ENCODE assay signal across 8 cellular contexts in the genomic region with DNA sequence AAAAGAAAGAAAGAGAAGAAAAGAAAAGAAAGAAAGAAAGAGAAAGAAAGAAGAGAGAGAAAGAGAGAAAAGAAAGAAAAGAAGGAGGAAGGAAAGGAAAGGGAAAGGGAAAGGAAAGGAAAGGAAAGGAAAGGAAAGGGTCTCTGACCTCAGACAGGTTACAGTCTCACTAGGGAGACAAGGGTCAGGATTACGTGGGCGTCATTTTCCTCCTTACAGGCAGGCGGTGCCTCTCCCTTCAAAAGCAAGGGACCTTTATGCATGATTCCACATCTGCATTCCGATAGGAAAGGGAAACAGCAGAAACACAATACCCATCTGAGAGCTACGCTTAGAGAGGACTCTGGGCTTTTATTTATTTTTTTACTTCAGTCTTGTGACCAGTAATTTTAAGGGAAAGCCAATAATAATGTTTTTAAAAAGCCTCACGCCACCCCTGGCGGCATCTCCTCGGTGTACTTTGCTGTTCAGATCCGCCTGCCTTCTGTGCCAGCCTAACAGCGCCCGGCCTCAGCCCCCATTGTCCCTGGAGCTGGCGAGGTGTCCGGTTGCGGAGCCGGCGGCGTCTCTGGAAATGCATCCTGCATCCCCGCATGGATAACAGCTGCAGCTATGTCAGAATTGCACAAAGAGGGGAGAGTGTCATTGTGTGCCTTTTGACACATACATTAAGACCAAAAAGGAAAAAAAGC. TPM values are rescaled to one million over a fixed set of nuclear protein-coding genes. Genes with fewer than 3 reads are reported as not detected.
DNase-seq lines count a peak whose midpoint lies in the region; ATAC-seq and TF ChIP-seq lines count a peak whose summit lies in the region.

No MANE protein-coding gene starts in this region.

- TF ChIP-seq CTCF in nephron progenitor cell (IDR thresholded peaks at IDR 0.05): peak; percentile 14

- TF ChIP-seq POLR2A in GM18505 (IDR thresholded peaks at IDR 0.05; ENCODE audit: borderline replicate concordance, extremely low read depth, insufficient read depth, insufficient read length): no peak

- H3K4me1 Mint-ChIP-seq in nephron progenitor cell: peaks cover 48% of the 10 kb centered on the region

- DNase-seq in SIG-M5 treated with dmso at 0.1 percent for 504 hours (lab: John Stamatoyannopoulos, UW; ENCODE audit: unreplicated experiment) (peak; percentile 25), SIG-M5 (lab: John Stamatoyannopoulos, UW) (no peak), NCI-H2171 treated with DMSO at 0.1 percent for 48 hours (lab: John Stamatoyannopoulos, UW) (peak; percentile 69), globus pallidus (ENCODE audit: low spot score) (peak; percentile 77), nephron progenitor cell (peak; percentile 76)
- DNase-seq in activated naive CD4-positive, alpha-beta T cell treated with anti-CD3 and anti-CD28 coated beads, Interleukin-2, amount 50 U/mL, for 72 hours (ENCODE audit: low spot score in 2 of 2): no peak

- peak in 1 of 2 donors; percentile 19 for ATAC-seq in activated naive CD4-positive, alpha-beta T cell treated with anti-CD3 and anti-CD28 coated beads, Interleukin-2, amount 50 U/mL, for 72 hours
- ATAC-seq in GM18858 (IDR thresholded peaks at IDR 0.05; ENCODE audit: unreplicated experiment): no peak
- no peak for ATAC-seq in GM18505 (IDR thresholded peaks at IDR 0.05; ENCODE audit: unreplicated experiment)

- peak overlapping the region; percentile 89 for H3K4me3 Mint-ChIP-seq in nephron progenitor cell

- peaks cover 59% of the 10 kb centered on the region for H3K27me3 Mint-ChIP-seq in nephron progenitor cell (ENCODE audit: low read depth, poor library complexity)

- peaks cover 9 to 15% of the 10 kb centered on the region in 2 donors for H3K36me3 Mint-ChIP-seq in activated naive CD4-positive, alpha-beta T cell treated with anti-CD3 and anti-CD28 coated beads, Interleukin-2, amount 50 U/mL, for 72 hours
- peaks cover 19% of the 10 kb centered on the region for H3K36me3 Mint-ChIP-seq in nephron progenitor cell (ENCODE audit: low read depth)

- peak overlapping the region; percentile 20 to 64 for H3K27ac Mint-ChIP-seq in activated naive CD4-positive, alpha-beta T cell treated with anti-CD3 and anti-CD28 coated beads, Interleukin-2, amount 50 U/mL, for 72 hours
- H3K27ac Mint-ChIP-seq in nephron progenitor cell: peak overlapping the region; percentile 96

- no peaks in the 10 kb centered on the region for H3K9me3 Mint-ChIP-seq in activated naive CD4-positive, alpha-beta T cell treated with anti-CD3 and anti-CD28 coated beads, Interleukin-2, amount 50 U/mL, for 72 hours
- no peaks in the 10 kb centered on the region for H3K9me3 Mint-ChIP-seq in nephron progenitor cell

RNA-seq across cellular contexts. Expression of a gene that starts 0.9 kb away (rescaled TPM):
- total RNA-seq in activated naive CD4-positive, alpha-beta T cell treated with anti-CD3 and anti-CD28 coated beads, Interleukin-2, amount 50 U/mL, for 72 hours: 10 to 100 TPM; 16.7 to 48.9 TPM

Comparison
In these comparisons a context has a peak if more than half of its experiments do, and no peak if none do; other contexts are left out.
1. DNase-seq: peak in SIG-M5 treated with dmso at 0.1 percent for 504 hours (single experiment), NCI-H2171 treated with DMSO at 0.1 percent for 48 hours (single experiment), globus pallidus (single experiment) and nephron progenitor cell (single experiment); none in SIG-M5 (single experiment) and activated naive CD4-positive, alpha-beta T cell treated with anti-CD3 and anti-CD28 coated beads, Interleukin-2, amount 50 U/mL, for 72 hours (0 of 2).